ENCODE assay signal across 18 cellular contexts in the genomic region with DNA sequence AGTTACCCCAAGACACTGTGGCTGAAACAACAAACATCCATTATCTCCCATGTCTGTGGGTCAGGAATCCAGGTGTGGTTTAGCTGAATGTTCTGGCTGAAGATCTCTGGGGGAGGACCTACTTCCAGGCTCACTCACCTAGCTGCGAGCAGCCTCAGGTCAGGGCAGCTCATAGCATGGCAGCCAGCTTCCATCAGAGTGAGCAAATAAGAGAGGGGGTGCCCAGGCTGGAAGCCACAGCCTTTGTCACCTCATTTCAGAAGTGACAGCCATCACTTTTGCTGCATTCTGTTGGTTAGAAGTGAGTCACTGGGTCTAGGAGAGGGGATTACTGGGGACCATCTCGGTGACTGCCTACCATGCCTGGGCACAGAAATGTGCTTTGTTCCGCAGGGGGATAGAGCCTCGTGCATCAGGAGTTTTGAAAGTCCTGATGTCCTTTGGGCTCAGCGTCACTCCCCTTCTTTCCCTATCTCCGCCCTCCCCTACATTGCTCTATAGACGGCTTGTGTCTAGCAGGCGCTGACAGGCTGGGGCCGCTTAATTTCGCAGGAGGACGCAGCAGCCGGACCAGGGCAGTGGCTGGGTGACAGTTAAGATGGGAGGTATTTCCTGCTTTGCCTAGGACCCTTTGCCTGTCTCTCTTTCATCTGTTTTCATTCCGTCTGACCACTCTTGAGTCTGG. TPM values are rescaled to one million over a fixed set of nuclear protein-coding genes. Genes with fewer than 3 reads are reported as not detected.
"Had no signal": no experiment of that assay in that cellular context is flagged by ENCODE, and none has a peak within 500 bp of the region (broad histone marks: within the 10 kb centered on the region; RNA-seq: fewer than 3 reads in every experiment).

No MANE protein-coding gene starts in this region.

- H3K27ac Mint-ChIP-seq: nephron had no signal

- ATAC-seq: activated T-cell treated with anti-CD3 and anti-CD28 coated beads, Interleukin-2, amount 50 U/mL, for 4 hours; psoas muscle; sciatic nerve had no signal

- H3K4me1 ChIP-seq: left ventricle myocardium inferior, psoas muscle, spleen had no signal

- H3K4me1 Mint-ChIP-seq: nephron had no signal

- H3K4me3 Mint-ChIP-seq: activated T-cell treated with anti-CD3 and anti-CD28 coated beads, Interleukin-2, amount 50 U/mL, for 4 hours; nephron had no signal

- H3K27ac ChIP-seq: left ventricle myocardium inferior, psoas muscle, SK-N-MC, spleen, thoracic aorta had no signal

- DNase-seq: activated CD4-positive, alpha-beta T cell treated with anti-CD3 and anti-CD28 coated beads, Interleukin-2, amount 50 U/mL, for 1 hour; activated gamma-delta T cell; activated T-cell treated with anti-CD3 and anti-CD28 coated beads, Interleukin-2, amount 50 U/mL, for 4 hours; aorta; dermis blood vessel endothelial cell; erythroblast; islet precursor cell; left ventricle myocardium inferior; mesendoderm; psoas muscle; spleen had no signal

- H3K9me3 Mint-ChIP-seq: activated T-cell treated with anti-CD3 and anti-CD28 coated beads, Interleukin-2, amount 50 U/mL, for 4 hours; nephron had no signal

RNA-seq across cellular contexts. Expression of a gene that starts 25.4 kb away (rescaled TPM):
- total RNA-seq: activated T-cell treated with anti-CD3 and anti-CD28 coated beads, Interleukin-2, amount 50 U/mL, for 4 hours; aorta; cerebellum; dermis blood vessel endothelial cell; left ventricle myocardium inferior; osteocyte; psoas muscle; sciatic nerve; spleen; thoracic aorta; ureter had no signal
- polyA plus RNA-seq: aorta, psoas muscle, spleen had no signal
